In the genomic region with DNA sequence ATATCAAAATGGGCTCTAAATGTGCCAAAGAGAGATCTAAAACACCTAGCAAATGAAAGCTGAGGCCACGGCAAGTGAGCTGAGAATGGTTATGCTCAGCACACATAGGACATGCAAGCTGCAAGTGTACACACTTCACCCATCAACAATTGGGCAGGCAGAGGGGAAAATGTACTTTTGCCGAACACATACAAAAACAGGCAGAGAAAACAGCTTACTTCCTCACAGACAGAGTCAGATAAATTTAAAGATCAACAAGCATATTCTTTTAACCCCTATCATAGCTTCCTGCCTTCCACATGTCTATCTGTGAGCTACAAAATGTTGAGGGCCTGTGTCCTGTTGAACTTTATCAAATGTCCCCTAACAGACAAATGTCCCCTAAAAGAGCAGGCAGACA, we compare ENCODE assay signal across 16 cellular contexts.
A peak's percentile ranks its signal among the peaks of the same experiment; 100 is the strongest.
DNase-seq lines count a peak whose midpoint lies in the region; ATAC-seq and TF ChIP-seq lines count a peak whose summit lies in the region.
"Had no signal": no experiment of that assay in that cellular context is flagged by ENCODE, and none has a peak within 500 bp of the region (broad histone marks: within the 10 kb centered on the region; RNA-seq: fewer than 3 reads in every experiment).

No MANE protein-coding gene starts in this region.

- H3K4me3 ChIP-seq in DND-41 (ENCODE audit: low read depth in 1 of 2, low read length in 2 of 2): no peak overlapping the region
- no peak overlapping the region for H3K4me3 ChIP-seq in Loucy (ENCODE audit: low read length, poor library complexity, severe bottlenecking)
- no peak overlapping the region for H3K4me3 ChIP-seq in naive thymus-derived CD4-positive, alpha-beta T cell (ENCODE audit: low read length)
- H3K4me3 ChIP-seq in gastroesophageal sphincter: no peak overlapping the region
- H3K4me3 ChIP-seq: right atrium auricular region had no signal

- H3K36me3 Mint-ChIP-seq in activated naive CD8-positive, alpha-beta T cell treated with anti-CD3 and anti-CD28 coated beads for 36 hours: peaks cover 16% of the 10 kb centered on the region
- H3K36me3 Mint-ChIP-seq in naive thymus-derived CD4-positive, alpha-beta T cell: peaks cover 0 to 13% (median 0%) of the 10 kb centered on the region in 5 donors

- H3K9me2 ChIP-seq in Loucy (replicated peaks; ENCODE audit: low read depth, low read length): no peaks in the 10 kb centered on the region

- TF ChIP-seq EP300 in gastroesophageal sphincter (IDR thresholded peaks at IDR 0.05): no peak

- ATAC-seq in DND-41 (ENCODE audit: insufficient read depth, low read depth): no peak
- ATAC-seq in naive thymus-derived CD4-positive, alpha-beta T cell: peak; percentile 31
- ATAC-seq in HG03135 (IDR thresholded peaks at IDR 0.05; ENCODE audit: unreplicated experiment): no peak
- no peak for ATAC-seq in gastroesophageal sphincter
- ATAC-seq in GM18907 (IDR thresholded peaks at IDR 0.05; ENCODE audit: unreplicated experiment): no peak
- ATAC-seq in GM19324 (IDR thresholded peaks at IDR 0.05; ENCODE audit: low FRiP score, unreplicated experiment): no peak
- ATAC-seq: HepG2 had no signal

- POLR2A ChIA-PET in naive thymus-derived CD4-positive, alpha-beta T cell (lab: Charles Lee): interaction anchor here (0.6 to 1.3 kb wide), 7 partner anchors 11 to 1407 kb away, joined by 3 to 5 read pairs (median 4); no protein-coding TSS in a partner anchor

- H3K27ac ChIP-seq in DND-41 (ENCODE audit: low read length) (peak overlapping the region; percentile 42; the same call in 1 of the 2 replicates), gastroesophageal sphincter (no peak overlapping the region)
- H3K27ac ChIP-seq in naive thymus-derived CD4-positive, alpha-beta T cell (ENCODE audit: low read depth, low read length): peak overlapping the region; percentile 22
- H3K27ac ChIP-seq: right atrium auricular region had no signal

- no peaks in the 10 kb centered on the region for H3F3A ChIP-seq in Loucy (ENCODE audit: low read depth)

- H3K4me2 ChIP-seq in DND-41 (ENCODE audit: insufficient read depth, low read length) (no peak overlapping the region), Loucy (ENCODE audit: low read depth, low read length, poor library complexity, severe bottlenecking) (peak overlapping the region; percentile 35)

- peak overlapping the region; percentile 32 for H3K4me3 Mint-ChIP-seq in activated naive CD8-positive, alpha-beta T cell treated with anti-CD3 and anti-CD28 coated beads for 36 hours
- peak overlapping the region; percentile 37 to 80 (median 68) for H3K4me3 Mint-ChIP-seq in naive thymus-derived CD4-positive, alpha-beta T cell
- H3K4me3 Mint-ChIP-seq: brain had no signal

- H3K27me3 Mint-ChIP-seq in activated naive CD8-positive, alpha-beta T cell treated with anti-CD3 and anti-CD28 coated beads for 36 hours: no peaks in the 10 kb centered on the region
- no peaks in the 10 kb centered on the region for H3K27me3 Mint-ChIP-seq in naive thymus-derived CD4-positive, alpha-beta T cell
- H3K27me3 Mint-ChIP-seq: brain had no signal

- CTCF ChIA-PET in naive thymus-derived CD4-positive, alpha-beta T cell (lab: Charles Lee): interaction anchor here (0.6 to 1.9 kb wide), 3 partner anchors 13 to 61 kb away, joined by 3 to 5 read pairs (median 3); no protein-coding TSS in a partner anchor

- H3K4me1 Mint-ChIP-seq in activated naive CD8-positive, alpha-beta T cell treated with anti-CD3 and anti-CD28 coated beads for 36 hours: peaks cover 31% of the 10 kb centered on the region
- H3K4me1 Mint-ChIP-seq in naive thymus-derived CD4-positive, alpha-beta T cell: peaks cover 12 to 57% (median 48%) of the 10 kb centered on the region in 7 donors

- no peak for TF ChIP-seq POLR2A in gastroesophageal sphincter (IDR thresholded peaks at IDR 0.05)

- H3K36me3 ChIP-seq in DND-41 (ENCODE audit: insufficient read depth, low read length) (peaks cover 18% of the 10 kb centered on the region), Loucy (ENCODE audit: insufficient read depth, low read length) (no peaks in the 10 kb centered on the region), gastroesophageal sphincter (no peaks in the 10 kb centered on the region)
- no peaks in the 10 kb centered on the region for H3K36me3 ChIP-seq in naive thymus-derived CD4-positive, alpha-beta T cell (ENCODE audit: control insufficient read depth in 2 of 3, insufficient read depth in 3 of 3, low read length in 3 of 3)
- H3K36me3 ChIP-seq: right atrium auricular region had no signal

- no peaks in the 10 kb centered on the region for H3K9me3 Mint-ChIP-seq in activated naive CD8-positive, alpha-beta T cell treated with anti-CD3 and anti-CD28 coated beads for 36 hours
- peaks cover 0 to under 1% (median 0%) of the 10 kb centered on the region in 11 donors for H3K9me3 Mint-ChIP-seq in naive thymus-derived CD4-positive, alpha-beta T cell

- no peaks in the 10 kb centered on the region for H3K9me3 ChIP-seq in DND-41 (ENCODE audit: insufficient read depth, low read length, severe bottlenecking)
- H3K9me3 ChIP-seq in Loucy (ENCODE audit: insufficient read depth, low read depth, low read length): no peaks in the 10 kb centered on the region
- H3K9me3 ChIP-seq in naive thymus-derived CD4-positive, alpha-beta T cell (ENCODE audit: control insufficient read depth in 2 of 3, low read length in 3 of 3): no peaks in the 10 kb centered on the region
- no peaks in the 10 kb centered on the region for H3K9me3 ChIP-seq in gastroesophageal sphincter
- H3K9me3 ChIP-seq: right atrium auricular region had no signal

- H4K20me1 ChIP-seq in DND-41 (ENCODE audit: insufficient read depth, low read length): no peaks in the 10 kb centered on the region
- H4K20me1 ChIP-seq in Loucy (ENCODE audit: insufficient read depth, low read length, poor library complexity, severe bottlenecking): no peaks in the 10 kb centered on the region

- H3K9ac ChIP-seq in DND-41 (ENCODE audit: low read depth, low read length) (no peak overlapping the region), Loucy (ENCODE audit: low read depth, low read length, poor library complexity, severe bottlenecking) (peak overlapping the region; percentile 62)

- TF ChIP-seq CTCF in DND-41 (IDR thresholded peaks at IDR 0.05; ENCODE audit: borderline replicate concordance, extremely low read depth, low read length, poor library complexity, severe bottlenecking) (no peak), Loucy (conservative IDR thresholded peaks at IDR 0.05; ENCODE audit: low read length) (no peak), gastroesophageal sphincter (IDR thresholded peaks at IDR 0.05) (no peak)

- intact Hi-C loops in naive thymus-derived CD4-positive, alpha-beta T cell (cut with micrococcal nuclease): loop anchor here in 1 of 2 donors (2.0 kb wide), 1 partner anchor 14 kb away; no protein-coding TSS in a partner anchor

- H3K79me2 ChIP-seq in DND-41 (ENCODE audit: insufficient read depth, low read length) (peaks cover 71% of the 10 kb centered on the region), Loucy (ENCODE audit: insufficient read depth, low read length) (peaks cover 53% of the 10 kb centered on the region)

- H3K27me3 ChIP-seq in DND-41 (ENCODE audit: insufficient read depth, low read length, poor library complexity) (no peaks in the 10 kb centered on the region), Loucy (ENCODE audit: insufficient read depth, low read length, poor library complexity, severe bottlenecking) (no peaks in the 10 kb centered on the region), gastroesophageal sphincter (no peaks in the 10 kb centered on the region)
- no peaks in the 10 kb centered on the region for H3K27me3 ChIP-seq in naive thymus-derived CD4-positive, alpha-beta T cell (ENCODE audit: control insufficient read depth in 2 of 2, insufficient read depth in 2 of 2, low read length in 2 of 2)
- H3K27me3 ChIP-seq: right atrium auricular region had no signal

- H3K27ac Mint-ChIP-seq in activated naive CD8-positive, alpha-beta T cell treated with anti-CD3 and anti-CD28 coated beads for 36 hours: peak overlapping the region; percentile 68
- H3K27ac Mint-ChIP-seq in naive thymus-derived CD4-positive, alpha-beta T cell: peak overlapping the region; percentile 85 to 97 (median 92)

- H2AFZ ChIP-seq in DND-41 (ENCODE audit: low read depth, low read length) (no peak overlapping the region), Loucy (ENCODE audit: low read length) (no peak overlapping the region)

- DNase-seq in DND-41: no peak
- DNase-seq in activated naive CD8-positive, alpha-beta T cell treated with anti-CD3 and anti-CD28 coated beads for 36 hours: no peak
- peak in 5 of 9 donors; percentile 6 to 30 (median 24) for DNase-seq in naive thymus-derived CD4-positive, alpha-beta T cell
- DNase-seq: GDM1; NCI-H1048; SHP77; stimulated activated CD4-positive, alpha-beta T cell treated with anti-CD3 and anti-CD28 coated beads, Interleukin-2, amount 100 ng/mL, for 24 hours; stimulated activated CD8-positive, alpha-beta memory T cell treated with anti-CD3 and anti-CD28 coated beads, Interleukin-4, amount 100 ng/mL, for 48 hours had no signal

- peaks cover 10% of the 10 kb centered on the region; the same call in 1 of the 2 replicates for H3K4me1 ChIP-seq in DND-41 (ENCODE audit: insufficient read depth, low read length)
- H3K4me1 ChIP-seq in Loucy (ENCODE audit: insufficient read depth, low read length, poor library complexity, severe bottlenecking): peaks cover 31% of the 10 kb centered on the region
- H3K4me1 ChIP-seq in naive thymus-derived CD4-positive, alpha-beta T cell (ENCODE audit: control insufficient read depth in 2 of 2, insufficient read depth in 2 of 2, low read length in 2 of 2): peaks cover 12 to 30% of the 10 kb centered on the region in 2 donors
- peaks cover 0 to 6% (median 0%) of the 10 kb centered on the region in 3 donors for H3K4me1 ChIP-seq in gastroesophageal sphincter
- H3K4me1 ChIP-seq: right atrium auricular region had no signal

- WGBS in gastroesophageal sphincter (ENCODE audit: low coverage in 1 of 2), 2 donors: 28 to 49% methylated on average over 2 of the region's 2 CpGs

Comparison
In these comparisons a context has a peak if more than half of its experiments do, and no peak if none do; other contexts are left out.
1. DNase-seq: peak in naive thymus-derived CD4-positive, alpha-beta T cell (5 of 9); none in DND-41 (single experiment) and activated naive CD8-positive, alpha-beta T cell treated with anti-CD3 and anti-CD28 coated beads for 36 hours (single experiment).
2. H3K27ac ChIP-seq: peak in DND-41 (single experiment) and naive thymus-derived CD4-positive, alpha-beta T cell (single experiment); none in gastroesophageal sphincter (0 of 4).